1 cellular context compared by ENCODE assay signal in genomic region chr3:94083261-94083660, GRCh38.
TF ChIP-seq lines count a peak whose summit lies in the region.

No MANE protein-coding gene starts in this region.

TF ChIP-seq in HepG2, 621 proteins besides CTCF, POLR2A, EP300 and RAD21 (continued from another document):
- TF ChIP-seq PTBP1 (IDR thresholded peaks at IDR 0.05; ENCODE audit: low read depth, low read length, poor library complexity, severe bottlenecking) = no peak
- TF ChIP-seq PHF5A (CRISPR knock-in tag; IDR thresholded peaks at IDR 0.05; ENCODE audit: low read depth, unreplicated experiment) = no peak
- no peak for TF ChIP-seq ZNF510 (CRISPR knock-in tag; IDR thresholded peaks at IDR 0.05; ENCODE audit: low read depth)
- no peak for TF ChIP-seq ZNF710 (CRISPR knock-in tag; IDR thresholded peaks at IDR 0.05; ENCODE audit: borderline replicate concordance)
- no peak for TF ChIP-seq ZNF563 (CRISPR knock-in tag; IDR thresholded peaks at IDR 0.05)
- TF ChIP-seq NFYB (CRISPR knock-in tag; IDR thresholded peaks at IDR 0.05) = peak; percentile 45; the same call in 1 of the 2 replicates
- TF ChIP-seq, protein P1, sequence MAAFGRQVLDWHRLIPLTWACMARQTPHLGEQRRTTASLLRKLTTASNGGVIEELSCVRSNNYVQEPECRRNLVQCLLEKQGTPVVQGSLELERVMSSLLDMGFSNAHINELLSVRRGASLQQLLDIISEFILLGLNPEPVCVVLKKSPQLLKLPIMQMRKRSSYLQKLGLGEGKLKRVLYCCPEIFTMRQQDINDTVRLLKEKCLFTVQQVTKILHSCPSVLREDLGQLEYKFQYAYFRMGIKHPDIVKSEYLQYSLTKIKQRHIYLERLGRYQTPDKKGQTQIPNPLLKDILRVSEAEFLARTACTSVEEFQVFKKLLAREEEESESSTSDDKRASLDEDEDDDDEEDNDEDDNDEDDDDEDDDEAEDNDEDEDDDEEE (CRISPR knock-in tag; IDR thresholded peaks at IDR 0.05) = no peak
- TF ChIP-seq SOX13 (IDR thresholded peaks at IDR 0.05) = no peak
- no peak for TF ChIP-seq SOX13 (CRISPR knock-in tag; conservative IDR thresholded peaks at IDR 0.05 in 1 of 2, IDR thresholded peaks at IDR 0.05 in 1 of 2)
- TF ChIP-seq, protein P2, sequence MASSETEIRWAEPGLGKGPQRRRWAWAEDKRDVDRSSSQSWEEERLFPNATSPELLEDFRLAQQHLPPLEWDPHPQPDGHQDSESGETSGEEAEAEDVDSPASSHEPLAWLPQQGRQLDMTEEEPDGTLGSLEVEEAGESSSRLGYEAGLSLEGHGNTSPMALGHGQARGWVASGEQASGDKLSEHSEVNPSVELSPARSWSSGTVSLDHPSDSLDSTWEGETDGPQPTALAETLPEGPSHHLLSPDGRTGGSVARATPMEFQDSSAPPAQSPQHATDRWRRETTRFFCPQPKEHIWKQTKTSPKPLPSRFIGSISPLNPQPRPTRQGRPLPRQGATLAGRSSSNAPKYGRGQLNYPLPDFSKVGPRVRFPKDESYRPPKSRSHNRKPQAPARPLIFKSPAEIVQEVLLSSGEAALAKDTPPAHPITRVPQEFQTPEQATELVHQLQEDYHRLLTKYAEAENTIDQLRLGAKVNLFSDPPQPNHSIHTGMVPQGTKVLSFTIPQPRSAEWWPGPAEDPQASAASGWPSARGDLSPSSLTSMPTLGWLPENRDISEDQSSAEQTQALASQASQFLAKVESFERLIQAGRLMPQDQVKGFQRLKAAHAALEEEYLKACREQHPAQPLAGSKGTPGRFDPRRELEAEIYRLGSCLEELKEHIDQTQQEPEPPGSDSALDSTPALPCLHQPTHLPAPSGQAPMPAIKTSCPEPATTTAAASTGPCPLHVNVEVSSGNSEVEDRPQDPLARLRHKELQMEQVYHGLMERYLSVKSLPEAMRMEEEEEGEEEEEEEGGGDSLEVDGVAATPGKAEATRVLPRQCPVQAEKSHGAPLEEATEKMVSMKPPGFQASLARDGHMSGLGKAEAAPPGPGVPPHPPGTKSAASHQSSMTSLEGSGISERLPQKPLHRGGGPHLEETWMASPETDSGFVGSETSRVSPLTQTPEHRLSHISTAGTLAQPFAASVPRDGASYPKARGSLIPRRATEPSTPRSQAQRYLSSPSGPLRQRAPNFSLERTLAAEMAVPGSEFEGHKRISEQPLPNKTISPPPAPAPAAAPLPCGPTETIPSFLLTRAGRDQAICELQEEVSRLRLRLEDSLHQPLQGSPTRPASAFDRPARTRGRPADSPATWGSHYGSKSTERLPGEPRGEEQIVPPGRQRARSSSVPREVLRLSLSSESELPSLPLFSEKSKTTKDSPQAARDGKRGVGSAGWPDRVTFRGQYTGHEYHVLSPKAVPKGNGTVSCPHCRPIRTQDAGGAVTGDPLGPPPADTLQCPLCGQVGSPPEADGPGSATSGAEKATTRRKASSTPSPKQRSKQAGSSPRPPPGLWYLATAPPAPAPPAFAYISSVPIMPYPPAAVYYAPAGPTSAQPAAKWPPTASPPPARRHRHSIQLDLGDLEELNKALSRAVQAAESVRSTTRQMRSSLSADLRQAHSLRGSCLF (CRISPR knock-in tag; IDR thresholded peaks at IDR 0.05; ENCODE audit: borderline replicate concordance) = no peak
- TF ChIP-seq SNAI1 (CRISPR knock-in tag; IDR thresholded peaks at IDR 0.05; ENCODE audit: borderline replicate concordance) = no peak
- peak; percentile 40; the same call in 1 of the 2 replicates for TF ChIP-seq NFYC (CRISPR knock-in tag; IDR thresholded peaks at IDR 0.05)
- TF ChIP-seq MZF1 (CRISPR knock-in tag; IDR thresholded peaks at IDR 0.05; ENCODE audit: borderline replicate concordance) = no peak
- TF ChIP-seq MTA1 (CRISPR knock-in tag; IDR thresholded peaks at IDR 0.05; ENCODE audit: borderline replicate concordance) = no peak
- no peak for TF ChIP-seq CCAR2 (optimal IDR thresholded peaks at IDR 0.05; ENCODE audit: low read depth, low read length)
- no peak for TF ChIP-seq HOXA9 (CRISPR knock-in tag; IDR thresholded peaks at IDR 0.05; ENCODE audit: borderline replicate concordance)
- TF ChIP-seq, protein P3, sequence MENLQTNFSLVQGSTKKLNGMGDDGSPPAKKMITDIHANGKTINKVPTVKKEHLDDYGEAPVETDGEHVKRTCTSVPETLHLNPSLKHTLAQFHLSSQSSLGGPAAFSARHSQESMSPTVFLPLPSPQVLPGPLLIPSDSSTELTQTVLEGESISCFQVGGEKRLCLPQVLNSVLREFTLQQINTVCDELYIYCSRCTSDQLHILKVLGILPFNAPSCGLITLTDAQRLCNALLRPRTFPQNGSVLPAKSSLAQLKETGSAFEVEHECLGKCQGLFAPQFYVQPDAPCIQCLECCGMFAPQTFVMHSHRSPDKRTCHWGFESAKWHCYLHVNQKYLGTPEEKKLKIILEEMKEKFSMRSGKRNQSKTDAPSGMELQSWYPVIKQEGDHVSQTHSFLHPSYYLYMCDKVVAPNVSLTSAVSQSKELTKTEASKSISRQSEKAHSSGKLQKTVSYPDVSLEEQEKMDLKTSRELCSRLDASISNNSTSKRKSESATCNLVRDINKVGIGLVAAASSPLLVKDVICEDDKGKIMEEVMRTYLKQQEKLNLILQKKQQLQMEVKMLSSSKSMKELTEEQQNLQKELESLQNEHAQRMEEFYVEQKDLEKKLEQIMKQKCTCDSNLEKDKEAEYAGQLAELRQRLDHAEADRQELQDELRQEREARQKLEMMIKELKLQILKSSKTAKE (CRISPR knock-in tag; IDR thresholded peaks at IDR 0.05; ENCODE audit: borderline replicate concordance) = no peak
- no peak for TF ChIP-seq RAD51 (IDR thresholded peaks at IDR 0.05; ENCODE audit: borderline replicate concordance)
- TF ChIP-seq HNF4A (CRISPR knock-in tag; IDR thresholded peaks at IDR 0.05) = 0 out of 2 replicates have a peak, but pooled peaks have one; percentile 12
- no peak for TF ChIP-seq JUNB (CRISPR knock-in tag; IDR thresholded peaks at IDR 0.05; ENCODE audit: borderline replicate concordance)
- peak; percentile 37; the same call in 1 of the 2 replicates for TF ChIP-seq ZMYM4 (CRISPR knock-in tag; IDR thresholded peaks at IDR 0.05)
- 0 out of 2 replicates have a peak, but pooled peaks have one; percentile 17 for TF ChIP-seq POGZ (CRISPR knock-in tag; IDR thresholded peaks at IDR 0.05)
- TF ChIP-seq MED1 (CRISPR knock-in tag; IDR thresholded peaks at IDR 0.05) = no peak
- no peak for TF ChIP-seq HMGA1 (CRISPR knock-in tag; conservative IDR thresholded peaks at IDR 0.05)
- TF ChIP-seq KLF13 (CRISPR knock-in tag; IDR thresholded peaks at IDR 0.05) = no peak
- TF ChIP-seq, protein P4, sequence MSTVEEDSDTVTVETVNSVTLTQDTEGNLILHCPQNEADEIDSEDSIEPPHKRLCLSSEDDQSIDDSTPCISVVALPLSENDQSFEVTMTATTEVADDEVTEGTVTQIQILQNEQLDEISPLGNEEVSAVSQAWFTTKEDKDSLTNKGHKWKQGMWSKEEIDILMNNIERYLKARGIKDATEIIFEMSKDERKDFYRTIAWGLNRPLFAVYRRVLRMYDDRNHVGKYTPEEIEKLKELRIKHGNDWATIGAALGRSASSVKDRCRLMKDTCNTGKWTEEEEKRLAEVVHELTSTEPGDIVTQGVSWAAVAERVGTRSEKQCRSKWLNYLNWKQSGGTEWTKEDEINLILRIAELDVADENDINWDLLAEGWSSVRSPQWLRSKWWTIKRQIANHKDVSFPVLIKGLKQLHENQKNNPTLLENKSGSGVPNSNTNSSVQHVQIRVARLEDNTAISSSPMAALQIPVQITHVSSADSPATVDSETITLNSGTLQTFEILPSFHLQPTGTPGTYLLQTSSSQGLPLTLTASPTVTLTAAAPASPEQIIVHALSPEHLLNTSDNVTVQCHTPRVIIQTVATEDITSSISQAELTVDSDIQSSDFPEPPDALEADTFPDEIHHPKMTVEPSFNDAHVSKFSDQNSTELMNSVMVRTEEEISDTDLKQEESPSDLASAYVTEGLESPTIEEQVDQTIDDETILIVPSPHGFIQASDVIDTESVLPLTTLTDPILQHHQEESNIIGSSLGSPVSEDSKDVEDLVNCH (CRISPR knock-in tag; IDR thresholded peaks at IDR 0.05) = no peak
- TF ChIP-seq ZIK1 (CRISPR knock-in tag; IDR thresholded peaks at IDR 0.05; ENCODE audit: borderline replicate concordance, low read depth) = no peak
- no peak for TF ChIP-seq ZNF775 (CRISPR knock-in tag; IDR thresholded peaks at IDR 0.05; ENCODE audit: borderline replicate concordance)
- no peak for TF ChIP-seq HHEX (CRISPR knock-in tag; IDR thresholded peaks at IDR 0.05)
- TF ChIP-seq, protein P5, sequence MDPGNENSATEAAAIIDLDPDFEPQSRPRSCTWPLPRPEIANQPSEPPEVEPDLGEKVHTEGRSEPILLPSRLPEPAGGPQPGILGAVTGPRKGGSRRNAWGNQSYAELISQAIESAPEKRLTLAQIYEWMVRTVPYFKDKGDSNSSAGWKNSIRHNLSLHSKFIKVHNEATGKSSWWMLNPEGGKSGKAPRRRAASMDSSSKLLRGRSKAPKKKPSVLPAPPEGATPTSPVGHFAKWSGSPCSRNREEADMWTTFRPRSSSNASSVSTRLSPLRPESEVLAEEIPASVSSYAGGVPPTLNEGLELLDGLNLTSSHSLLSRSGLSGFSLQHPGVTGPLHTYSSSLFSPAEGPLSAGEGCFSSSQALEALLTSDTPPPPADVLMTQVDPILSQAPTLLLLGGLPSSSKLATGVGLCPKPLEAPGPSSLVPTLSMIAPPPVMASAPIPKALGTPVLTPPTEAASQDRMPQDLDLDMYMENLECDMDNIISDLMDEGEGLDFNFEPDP (CRISPR knock-in tag; conservative IDR thresholded peaks at IDR 0.05) = no peak
TF ChIP-seq in HepG2: peak in this region for 5.
